ENCODE assay signal across 30 cellular contexts in genomic region chr7:12749069-12749468, GRCh38.
"Had no signal": no experiment of that assay in that cellular context is flagged by ENCODE, and none has a peak within 500 bp of the region (broad histone marks: within the 10 kb centered on the region; RNA-seq: fewer than 3 reads in every experiment).

No MANE protein-coding gene starts in this region.

- H3K4me2 ChIP-seq: hepatocyte, smooth muscle cell had no signal

- H3K36me3 Mint-ChIP-seq: mesothelial cell of epicardium; naive B cell; stimulated activated effector memory CD8-positive, alpha-beta T cell treated with anti-CD3 and anti-CD28 coated beads, Interleukin-12 subunit alpha, Interleukin-12 subunit beta, amount 100 ng/mL, for 72 hours had no signal

- H3K9me3 ChIP-seq: esophagus muscularis mucosa, gastroesophageal sphincter, heart left ventricle, mucosa of descending colon, prostate gland, right atrium auricular region, stomach, thyroid gland, vagina had no signal

- H3K4me3 Mint-ChIP-seq: mesothelial cell of epicardium; naive B cell; nephron; stimulated activated effector memory CD8-positive, alpha-beta T cell treated with anti-CD3 and anti-CD28 coated beads, Interleukin-12 subunit alpha, Interleukin-12 subunit beta, amount 100 ng/mL, for 72 hours had no signal

- DNase-seq: dermis blood vessel endothelial cell; effector memory CD4-positive, alpha-beta T cell; foreskin keratinocyte; heart left ventricle; mesenchymal stem cell; mucosa of descending colon; naive B cell; nucleus accumbens; stimulated activated CD4-positive, alpha-beta T cell treated with anti-CD3 and anti-CD28 coated beads, Interleukin-2, amount 100 ng/mL, for 24 hours; stimulated activated CD4-positive, alpha-beta T cell treated with anti-CD3 and anti-CD28 coated beads, Interleukin-4, amount 100 ng/mL, for 24 hours; stimulated activated naive CD4-positive, alpha-beta T cell treated with Interleukin-2 at 50 U/mL for 16 hours; stomach; thyroid gland; trophoblast cell had no signal

- FAIRE-seq: endothelial cell of umbilical vein, keratinocyte had no signal

- H3K27ac Mint-ChIP-seq: mesothelial cell of epicardium; nephron; stimulated activated effector memory CD8-positive, alpha-beta T cell treated with anti-CD3 and anti-CD28 coated beads, Interleukin-12 subunit alpha, Interleukin-12 subunit beta, amount 100 ng/mL, for 72 hours had no signal

- H3K27ac ChIP-seq: coronary artery, esophagus muscularis mucosa, foreskin keratinocyte, gastroesophageal sphincter, heart left ventricle, hepatocyte, prostate gland, right atrium auricular region, stomach, thyroid gland, vagina had no signal

- H2AFZ ChIP-seq: hepatocyte had no signal

- H3K4me3 ChIP-seq: coronary artery, esophagus muscularis mucosa, gastroesophageal sphincter, heart left ventricle, hepatocyte, lung, mucosa of descending colon, prostate gland, right atrium auricular region, smooth muscle cell, stomach, thyroid gland, vagina had no signal

- H3K4me1 Mint-ChIP-seq: mesothelial cell of epicardium; naive B cell; nephron; stimulated activated effector memory CD8-positive, alpha-beta T cell treated with anti-CD3 and anti-CD28 coated beads, Interleukin-12 subunit alpha, Interleukin-12 subunit beta, amount 100 ng/mL, for 72 hours had no signal

- H3K27me3 Mint-ChIP-seq: naive B cell had no signal

- H3K27me3 ChIP-seq: esophagus muscularis mucosa, foreskin keratinocyte, gastroesophageal sphincter, heart left ventricle, hepatocyte, right atrium auricular region, stomach, thyroid gland, vagina had no signal

- H3K36me3 ChIP-seq: esophagus muscularis mucosa, gastroesophageal sphincter, heart left ventricle, prostate gland, right atrium auricular region, stomach, thyroid gland, vagina had no signal

- H3K9me3 Mint-ChIP-seq: naive B cell; nephron; stimulated activated effector memory CD8-positive, alpha-beta T cell treated with anti-CD3 and anti-CD28 coated beads, Interleukin-12 subunit alpha, Interleukin-12 subunit beta, amount 100 ng/mL, for 72 hours had no signal

- H3K79me2 ChIP-seq: hepatocyte had no signal

- ATAC-seq: foreskin keratinocyte; gastroesophageal sphincter; heart left ventricle; left lobe of liver; mucosa of descending colon; sciatic nerve; stimulated activated effector memory CD8-positive, alpha-beta T cell treated with anti-CD3 and anti-CD28 coated beads, Interleukin-12 subunit alpha, Interleukin-12 subunit beta, amount 100 ng/mL, for 72 hours had no signal

- H3K4me1 ChIP-seq: foreskin keratinocyte, gastroesophageal sphincter, prostate gland, right atrium auricular region, stomach, thyroid gland, vagina had no signal
